ENCODE assay signal across 7 cellular contexts in the genomic region with DNA sequence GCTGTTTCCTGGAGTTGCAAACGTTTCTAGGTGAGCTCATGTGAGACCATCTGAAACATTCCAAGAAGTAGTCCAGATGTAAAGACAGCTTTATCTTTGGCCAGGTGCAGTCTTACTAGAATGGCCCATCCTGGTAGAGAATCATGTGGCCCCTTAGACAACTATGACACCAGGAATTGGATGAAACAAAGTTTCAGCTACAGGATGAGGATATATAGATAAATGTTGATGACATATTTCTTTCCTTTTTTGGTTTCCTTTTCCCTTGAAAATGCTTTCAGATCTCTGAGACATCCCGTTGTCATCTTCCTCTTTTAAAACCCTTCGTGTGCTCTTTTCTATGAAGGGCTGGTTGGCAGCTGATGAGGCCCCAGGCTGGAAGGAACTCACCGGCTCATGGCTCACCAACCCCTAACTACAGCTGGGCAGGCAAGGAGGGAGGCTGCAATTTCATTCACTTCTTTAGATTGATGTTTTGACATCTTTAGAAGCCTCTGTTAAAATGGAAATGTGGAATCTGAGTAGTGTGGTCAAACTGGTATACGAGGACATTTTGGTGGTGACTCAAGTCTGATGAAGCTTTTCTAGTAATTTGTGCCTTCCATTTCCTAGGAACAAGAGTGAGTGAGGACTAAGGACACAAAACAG.
DNase-seq lines count a peak whose midpoint lies in the region; ATAC-seq, FAIRE-seq and TF ChIP-seq lines count a peak whose summit lies in the region.

No MANE protein-coding gene starts in this region.

- H3K9ac ChIP-seq in endothelial cell of umbilical vein (replicated peaks; ENCODE audit: extremely low read depth, insufficient read depth, low read length), result no peak overlapping the region

- H4K20me1 ChIP-seq in endothelial cell of umbilical vein (replicated peaks; ENCODE audit: control insufficient read depth, extremely low read depth, insufficient read depth, low read length), result no peaks in the 10 kb centered on the region

- H3K9me3 Mint-ChIP-seq in HFFc6, result no peaks in the 10 kb centered on the region

- TF ChIP-seq CTCF in HFFc6 (IDR thresholded peaks at IDR 0.05) (no peak), endothelial cell of umbilical vein (IDR thresholded peaks at IDR 0.05; ENCODE audit: extremely low read depth in 1 of 2, insufficient read depth in 1 of 2, low read depth in 1 of 2, low read length in 2 of 2) (no peak)

- H3K4me1 Mint-ChIP-seq in HFFc6 (ENCODE audit: low read depth), result peaks cover 30% of the 10 kb centered on the region

- no peak for ATAC-seq in HG02798 (IDR thresholded peaks at IDR 0.05; ENCODE audit: poor library complexity, unreplicated experiment)
- ATAC-seq in SK-N-SH treated with all-trans-retinoic acid at 6 μM for 48 hours, result no peak
- ATAC-seq in GM21576 (IDR thresholded peaks at IDR 0.05; ENCODE audit: unreplicated experiment), result no peak

- no peaks in the 10 kb centered on the region for H3K36me3 ChIP-seq in endothelial cell of umbilical vein (ENCODE audit: control insufficient read depth in 2 of 2, extremely low read depth in 1 of 2, insufficient read depth in 2 of 2, low read length in 2 of 2)

- CTCF ChIA-PET in endothelial cell of umbilical vein (lab: Charles Lee), result interaction anchor here (0.6 to 3.8 kb wide), 15 partner anchors 9 to 385 kb away, joined by 3 to 20 read pairs (median 5); a partner anchor contains a TSS

- no peak for TF ChIP-seq POLR2A in endothelial cell of umbilical vein (IDR thresholded peaks at IDR 0.05; ENCODE audit: low read depth, low read length)

- no TSS peak for BruUV-seq in endothelial cell of umbilical vein (replicated peaks; lab: Mats Ljungman, UMichigan)

- POLR2A ChIA-PET in endothelial cell of umbilical vein (lab: Charles Lee), result no interaction called here

- dilution Hi-C loops in endothelial cell of umbilical vein (cut with MboI; ENCODE audit: extremely low pct_ligation_motif_present, low sequenced_read_pairs), result no loop called here

- no peaks in the 10 kb centered on the region for H3K79me2 ChIP-seq in endothelial cell of umbilical vein (ENCODE audit: control insufficient read depth, insufficient read depth, low read length)

- no peaks in the 10 kb centered on the region for H3K9me1 ChIP-seq in endothelial cell of umbilical vein (replicated peaks; ENCODE audit: control insufficient read depth, extremely low read depth, insufficient read depth, low read length)

- peak overlapping the region; percentile 67 for H2AFZ ChIP-seq in endothelial cell of umbilical vein (ENCODE audit: low read depth, low read length)

- no peak overlapping the region for H3K4me3 ChIP-seq in endothelial cell of umbilical vein (replicated peaks in 1 of 3; ENCODE audit: insufficient read depth in 1 of 3, low read depth in 1 of 3, low read length in 3 of 3)

- peak overlapping the region; percentile 71 for H3K27ac ChIP-seq in endothelial cell of umbilical vein (ENCODE audit: insufficient read depth, low read depth, low read length)

- no peaks in the 10 kb centered on the region for H3K36me3 Mint-ChIP-seq in HFFc6 (ENCODE audit: low read depth)

- DNase-seq in HFFc6 (peak; percentile 19), SIG-M5 treated with dmso at 0.1 percent for 504 hours (lab: John Stamatoyannopoulos, UW; ENCODE audit: unreplicated experiment) (peak; percentile 87), endothelial cell of umbilical vein (ENCODE audit: low read depth, low spot score) (no peak)
- DNase-seq in stimulated activated CD4-positive, alpha-beta T cell treated with anti-CD3 and anti-CD28 coated beads, Interleukin-4, amount 100 ng/mL, for 24 hours, result peak; percentile 46

- intact Hi-C loops in endothelial cell of umbilical vein (cut with micrococcal nuclease), result no loop called here

- peak overlapping the region; percentile 74 for H3K27ac Mint-ChIP-seq in HFFc6

- peaks cover 6% of the 10 kb centered on the region; the same call in 1 of the 2 replicates for H3K27me3 Mint-ChIP-seq in HFFc6 (ENCODE audit: insufficient read depth)

- no peaks in the 10 kb centered on the region for H3K9me3 ChIP-seq in endothelial cell of umbilical vein (replicated peaks; ENCODE audit: control insufficient read depth, insufficient read depth, low read length)

- no peak for FAIRE-seq in endothelial cell of umbilical vein (lab: Jason Lieb, UNC)

- peak overlapping the region; percentile 20 for H3K4me2 ChIP-seq in endothelial cell of umbilical vein (ENCODE audit: insufficient read depth, low read length)

- peaks cover 29% of the 10 kb centered on the region for H3K4me1 ChIP-seq in endothelial cell of umbilical vein (ENCODE audit: control insufficient read depth, extremely low read depth, insufficient read depth, low read length)

- H3K4me3 Mint-ChIP-seq in HFFc6, result peak overlapping the region; percentile 34

- no peaks in the 10 kb centered on the region for H3K27me3 ChIP-seq in endothelial cell of umbilical vein (ENCODE audit: control insufficient read depth in 2 of 2, insufficient read depth in 2 of 2, low read length in 2 of 2)

TF ChIP-seq in endothelial cell of umbilical vein, 7 proteins besides CTCF, POLR2A, EP300 and RAD21:
- no peak for TF ChIP-seq MYC (IDR thresholded peaks at IDR 0.05; ENCODE audit: low read depth, low read length)
- no peak for TF ChIP-seq EZH2 (IDR thresholded peaks at IDR 0.05; ENCODE audit: borderline replicate concordance, low read depth, low read length, severe bottlenecking)
- peak; percentile 58 for TF ChIP-seq FOS (IDR thresholded peaks at IDR 0.05; ENCODE audit: borderline replicate concordance, insufficient read depth, low read length)
- TF ChIP-seq JUN (IDR thresholded peaks at IDR 0.05; ENCODE audit: borderline replicate concordance, insufficient read depth, insufficient read length, low read depth), result no peak
- TF ChIP-seq POLR2AphosphoS5 (IDR thresholded peaks at IDR 0.05; ENCODE audit: insufficient read depth, low read depth, low read length), result no peak
- TF ChIP-seq, protein P1, sequence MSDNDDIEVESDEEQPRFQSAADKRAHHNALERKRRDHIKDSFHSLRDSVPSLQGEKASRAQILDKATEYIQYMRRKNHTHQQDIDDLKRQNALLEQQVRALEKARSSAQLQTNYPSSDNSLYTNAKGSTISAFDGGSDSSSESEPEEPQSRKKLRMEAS (IDR thresholded peaks at IDR 0.05; ENCODE audit: insufficient read depth, insufficient read length), result no peak
- TF ChIP-seq GATA2 (IDR thresholded peaks at IDR 0.05; ENCODE audit: insufficient read depth, insufficient read length, low read depth, low read length), result peak; percentile 63

TF ChIP-seq in SK-N-SH treated with all-trans-retinoic acid at 6 μM for 48 hours, 23 proteins besides CTCF, POLR2A, EP300 and RAD21:
- TF ChIP-seq, protein P2, sequence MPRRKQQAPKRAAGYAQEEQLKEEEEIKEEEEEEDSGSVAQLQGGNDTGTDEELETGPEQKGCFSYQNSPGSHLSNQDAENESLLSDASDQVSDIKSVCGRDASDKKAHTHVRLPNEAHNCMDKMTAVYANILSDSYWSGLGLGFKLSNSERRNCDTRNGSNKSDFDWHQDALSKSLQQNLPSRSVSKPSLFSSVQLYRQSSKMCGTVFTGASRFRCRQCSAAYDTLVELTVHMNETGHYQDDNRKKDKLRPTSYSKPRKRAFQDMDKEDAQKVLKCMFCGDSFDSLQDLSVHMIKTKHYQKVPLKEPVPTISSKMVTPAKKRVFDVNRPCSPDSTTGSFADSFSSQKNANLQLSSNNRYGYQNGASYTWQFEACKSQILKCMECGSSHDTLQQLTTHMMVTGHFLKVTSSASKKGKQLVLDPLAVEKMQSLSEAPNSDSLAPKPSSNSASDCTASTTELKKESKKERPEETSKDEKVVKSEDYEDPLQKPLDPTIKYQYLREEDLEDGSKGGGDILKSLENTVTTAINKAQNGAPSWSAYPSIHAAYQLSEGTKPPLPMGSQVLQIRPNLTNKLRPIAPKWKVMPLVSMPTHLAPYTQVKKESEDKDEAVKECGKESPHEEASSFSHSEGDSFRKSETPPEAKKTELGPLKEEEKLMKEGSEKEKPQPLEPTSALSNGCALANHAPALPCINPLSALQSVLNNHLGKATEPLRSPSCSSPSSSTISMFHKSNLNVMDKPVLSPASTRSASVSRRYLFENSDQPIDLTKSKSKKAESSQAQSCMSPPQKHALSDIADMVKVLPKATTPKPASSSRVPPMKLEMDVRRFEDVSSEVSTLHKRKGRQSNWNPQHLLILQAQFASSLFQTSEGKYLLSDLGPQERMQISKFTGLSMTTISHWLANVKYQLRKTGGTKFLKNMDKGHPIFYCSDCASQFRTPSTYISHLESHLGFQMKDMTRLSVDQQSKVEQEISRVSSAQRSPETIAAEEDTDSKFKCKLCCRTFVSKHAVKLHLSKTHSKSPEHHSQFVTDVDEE (CRISPR knock-in tag; IDR thresholded peaks at IDR 0.05), result no peak
- TF ChIP-seq CSDC2 (CRISPR knock-in tag; IDR thresholded peaks at IDR 0.05) (no peak), SNAI2 (CRISPR knock-in tag; IDR thresholded peaks at IDR 0.05) (no peak), ZNF565 (CRISPR knock-in tag; conservative IDR thresholded peaks at IDR 0.05; ENCODE audit: low read depth) (no peak), ISL1 (CRISPR knock-in tag; IDR thresholded peaks at IDR 0.05) (no peak)
